9 cellular contexts compared by ENCODE assay signal in the genomic region with DNA sequence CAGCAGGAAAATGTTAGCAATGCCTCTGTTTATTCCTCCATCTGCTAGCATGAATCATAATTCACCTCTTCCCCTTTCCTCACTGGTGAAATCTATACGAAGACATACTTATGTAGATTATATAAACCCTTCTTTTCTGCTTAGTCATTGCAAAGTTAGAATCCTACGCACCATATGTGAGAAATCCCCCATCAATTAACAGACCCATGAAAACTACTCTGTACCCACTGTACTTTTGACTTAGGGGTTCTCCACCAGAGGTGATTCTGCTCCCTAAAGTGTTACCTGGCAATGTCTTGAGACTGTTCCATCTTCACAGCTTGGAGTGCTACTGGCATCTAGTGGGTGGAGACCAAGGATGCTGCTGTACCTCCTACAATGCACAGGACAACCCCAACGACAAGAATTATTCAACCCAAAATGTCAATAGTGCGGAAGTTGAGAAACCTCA. TPM values are rescaled to one million over a fixed set of nuclear protein-coding genes. Genes with fewer than 3 reads are reported as not detected.
DNase-seq lines count a peak whose midpoint lies in the region; TF ChIP-seq lines count a peak whose summit lies in the region.
"Had no signal": no experiment of that assay in that cellular context is flagged by ENCODE, and none has a peak within 500 bp of the region (broad histone marks: within the 10 kb centered on the region; RNA-seq: fewer than 3 reads in every experiment).

No MANE protein-coding gene starts in this region.

- intact Hi-C loops in cardiac septum (cut with DNase I) = no loop called here

- H3K27ac Mint-ChIP-seq in nephron progenitor cell (no peak overlapping the region), glutamatergic neuron (ENCODE audit: unreplicated experiment) (no peak overlapping the region)
- H3K27ac Mint-ChIP-seq: T-helper 1 cell treated with Interleukin-12 subunit alpha and Interleukin-12 subunit beta and Interleukin-4 antibody, amounts not matched to agents 30 μg/mL and 1 μg/mL, for 36 hours had no signal

- H3K9me3 Mint-ChIP-seq in nephron progenitor cell (peaks cover 20% of the 10 kb centered on the region), glutamatergic neuron (ENCODE audit: unreplicated experiment) (peaks cover 2% of the 10 kb centered on the region)
- H3K9me3 Mint-ChIP-seq: T-helper 1 cell treated with Interleukin-12 subunit alpha and Interleukin-12 subunit beta and Interleukin-4 antibody, amounts not matched to agents 30 μg/mL and 1 μg/mL, for 36 hours had no signal

- no peak overlapping the region for H3K4me3 ChIP-seq in astrocyte of the cerebellum (ENCODE audit: low read depth, low read length)

- no peaks in the 10 kb centered on the region for H3K4me1 Mint-ChIP-seq in nephron progenitor cell
- H3K4me1 Mint-ChIP-seq in glutamatergic neuron (ENCODE audit: low read depth, unreplicated experiment) = no peaks in the 10 kb centered on the region

- TF ChIP-seq CTCF in LNCAP (IDR thresholded peaks at IDR 0.05) = peak; percentile 14; the same call in 1 of the 2 replicates
- peak; percentile 62 for TF ChIP-seq CTCF in astrocyte of the cerebellum (IDR thresholded peaks at IDR 0.05; ENCODE audit: low read depth, low read length, missing control alignments)
- peak; percentile 15 for TF ChIP-seq CTCF in nephron progenitor cell (IDR thresholded peaks at IDR 0.05)
- no peak for TF ChIP-seq CTCF in glutamatergic neuron (IDR thresholded peaks at IDR 0.05; ENCODE audit: partially characterized antibody, unreplicated experiment)

- peaks cover 4% of the 10 kb centered on the region for H3K27me3 Mint-ChIP-seq in nephron progenitor cell (ENCODE audit: low read depth, poor library complexity)
- no peaks in the 10 kb centered on the region for H3K27me3 Mint-ChIP-seq in glutamatergic neuron (ENCODE audit: unreplicated experiment)

- in situ Hi-C loops in astrocyte of the cerebellum (cut with HindIII; ENCODE audit: low sequenced_read_pairs) = no loop called here

- H3K4me3 Mint-ChIP-seq in nephron progenitor cell (no peak overlapping the region), glutamatergic neuron (ENCODE audit: unreplicated experiment) (no peak overlapping the region)
- H3K4me3 Mint-ChIP-seq: T-helper 1 cell treated with Interleukin-12 subunit alpha and Interleukin-12 subunit beta and Interleukin-4 antibody, amounts not matched to agents 30 μg/mL and 1 μg/mL, for 36 hours had no signal

- DNase-seq in Daoy (ENCODE audit: low read depth) (peak; percentile 44), astrocyte of the cerebellum (ENCODE audit: low read depth) (peak; percentile 34), nephron progenitor cell (no peak), cardiac septum (ENCODE audit: low spot score) (no peak), glutamatergic neuron (no peak), NCI-H2196 (lab: John Stamatoyannopoulos, UW; ENCODE audit: unreplicated experiment) (no peak)
- DNase-seq: kidney had no signal

- H3K36me3 Mint-ChIP-seq in nephron progenitor cell (ENCODE audit: low read depth) (no peaks in the 10 kb centered on the region), glutamatergic neuron (ENCODE audit: unreplicated experiment) (no peaks in the 10 kb centered on the region)

RNA-seq across cellular contexts. Expression of a gene that starts 49.6 kb away (rescaled TPM):
- 16.8 and 22.2 TPM in 2 replicates for total RNA-seq in Daoy (2014; rRNA removed; shearing (Covaris generic))
- 15.7 TPM for total RNA-seq in cardiac septum
- 46.3 TPM for total RNA-seq in glutamatergic neuron (ENCODE audit: unreplicated experiment)

Comparison
In these comparisons a context has a peak if more than half of its experiments do, and no peak if none do; other contexts are left out.
1. DNase-seq: peak in Daoy (single experiment) and astrocyte of the cerebellum (single experiment); none in nephron progenitor cell (single experiment), cardiac septum (single experiment), glutamatergic neuron (single experiment) and NCI-H2196 (single experiment).